9 cellular contexts compared by ENCODE assay signal in genomic region chr22:27802389-27803079, GRCh38. TPM values are rescaled to one million over a fixed set of nuclear protein-coding genes. Genes with fewer than 3 reads are reported as not detected.
DNase-seq lines count a peak whose midpoint lies in the region; ATAC-seq and TF ChIP-seq lines count a peak whose summit lies in the region.
"Had no signal": no experiment of that assay in that cellular context is flagged by ENCODE, and none has a peak within 500 bp of the region (broad histone marks: within the 10 kb centered on the region; RNA-seq: fewer than 3 reads in every experiment).

No MANE protein-coding gene starts in this region.

- H3K9me3 ChIP-seq in T-helper 17 cell (ENCODE audit: control insufficient read depth, low read length, poor library complexity, severe bottlenecking) (no peaks in the 10 kb centered on the region), prostate gland (no peaks in the 10 kb centered on the region)

- peaks cover 3% of the 10 kb centered on the region for H3K36me3 Mint-ChIP-seq in T-helper 17 cell (ENCODE audit: low read depth)

- WGBS in prostate gland = 30% methylated on average over 32 of the region's 33 CpGs

- H3K36me3 ChIP-seq in prostate gland = no peaks in the 10 kb centered on the region

- H3K27ac Mint-ChIP-seq in T-helper 17 cell = peak overlapping the region; percentile 24

- TF ChIP-seq CTCF in fibroblast of villous mesenchyme (IDR thresholded peaks at IDR 0.05; ENCODE audit: insufficient read depth, low read depth, low read length) (no peak), prostate gland (IDR thresholded peaks at IDR 0.05) (no peak)

- H3K27me3 ChIP-seq in prostate gland (replicated peaks; ENCODE audit: insufficient read depth) = no peaks in the 10 kb centered on the region

- peaks cover 20% of the 10 kb centered on the region for H3K4me1 Mint-ChIP-seq in T-helper 17 cell

- intact Hi-C loops in prostate gland (cut with DNase I) = loop anchor here (5.0 to 10.0 kb wide), 4 partner anchors 150 to 1128 kb away; no protein-coding TSS in a partner anchor

- H3K4me3 ChIP-seq in fibroblast of villous mesenchyme (ENCODE audit: low read depth, low read length) (peak overlapping the region; percentile 76), prostate gland (peak overlapping the region; percentile 59)

- H3K27me3 Mint-ChIP-seq in T-helper 17 cell = peaks cover 28% of the 10 kb centered on the region

- no peak for TF ChIP-seq POLR2A in prostate gland (IDR thresholded peaks at IDR 0.05)

- peak; percentile 41 for DNase-seq in Caki2 (ENCODE audit: low read depth)
- no peak for DNase-seq in T-helper 17 cell
- peak; percentile 3 for DNase-seq in fibroblast of villous mesenchyme (ENCODE audit: low read depth)
- DNase-seq in prostate gland (ENCODE audit: low spot score) = no peak
- DNase-seq in stimulated activated CD4-positive, alpha-beta T cell treated with anti-CD3 and anti-CD28 coated beads, Interleukin-1b, Interleukin-23, amount 100 ng/mL, for 48 hours = no peak
- DNase-seq in activated CD4-positive, CD25-positive, alpha-beta regulatory T cell (lab: John Stamatoyannopoulos, UW) = no peak
- DNase-seq: NCI-H1436 had no signal

- in situ Hi-C loops in Caki2 (cut with HindIII; ENCODE audit: low pct_unique_long_range_greater_than_20kb, low sequenced_read_pairs) = no loop called here

- peak overlapping the region; percentile 57 to 75 for H3K27ac ChIP-seq in prostate gland

- H3K4me3 Mint-ChIP-seq in T-helper 17 cell = peak overlapping the region; percentile 86

- H3K4me1 ChIP-seq in prostate gland (replicated peaks) = peaks cover 12% of the 10 kb centered on the region

- ATAC-seq in T-helper 17 cell = peak; percentile 6
- no peak for ATAC-seq in GM18858 (IDR thresholded peaks at IDR 0.05; ENCODE audit: unreplicated experiment)
- no peak for ATAC-seq in GM21825 (IDR thresholded peaks at IDR 0.05; ENCODE audit: unreplicated experiment)

RNA-seq across cellular contexts. Expression of gene MN1, which starts 1.0 kb away (rescaled TPM):
- total RNA-seq in Caki2 (2014; rRNA removed; shearing (Covaris generic); ENCODE audit: low replicate concordance) = 3.1 and 5.2 TPM in 2 replicates
- under 1 TPM; 0.40 to 0.42 TPM for total RNA-seq in T-helper 17 cell
- total RNA-seq in fibroblast of villous mesenchyme = 0.86 and 3.9 TPM in 2 replicates
- total RNA-seq in prostate gland = 1 to 10 TPM; 5.5 to 5.8 TPM

Comparison
In these comparisons a context has a peak if more than half of its experiments do, and no peak if none do; other contexts are left out.
1. DNase-seq: peak in Caki2 (single experiment) and fibroblast of villous mesenchyme (single experiment); none in T-helper 17 cell (0 of 3), prostate gland (single experiment), stimulated activated CD4-positive, alpha-beta T cell treated with anti-CD3 and anti-CD28 coated beads, Interleukin-1b, Interleukin-23, amount 100 ng/mL, for 48 hours (single experiment) and activated CD4-positive, CD25-positive, alpha-beta regulatory T cell (0 of 4).